16 cellular contexts compared by ENCODE assay signal in the genomic region with DNA sequence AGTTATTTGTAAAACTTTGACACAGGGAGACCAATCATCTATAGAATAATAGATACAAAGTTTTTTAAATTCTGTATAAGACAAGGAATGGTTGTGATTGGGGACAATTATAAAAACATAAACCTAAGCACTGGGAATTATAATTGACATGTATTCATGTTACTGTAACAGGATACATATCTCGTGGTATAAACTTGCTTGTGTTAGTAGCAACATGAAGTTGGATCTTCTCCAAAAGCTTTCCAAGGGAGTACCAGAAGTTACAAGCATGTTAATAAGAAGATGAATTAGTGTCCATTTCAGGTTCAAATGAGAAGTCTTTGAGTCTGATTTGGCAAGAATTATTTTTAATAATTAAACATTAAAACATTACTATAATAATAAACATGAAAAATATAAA.
"Had no signal": no experiment of that assay in that cellular context is flagged by ENCODE, and none has a peak within 500 bp of the region (broad histone marks: within the 10 kb centered on the region; RNA-seq: fewer than 3 reads in every experiment).

No MANE protein-coding gene starts in this region.

- H3K9me3 ChIP-seq: lower lobe of right lung, spleen, upper lobe of right lung had no signal

- H3K27me3 ChIP-seq: cardiac muscle cell, spleen, upper lobe of right lung had no signal

- H3K4me3 ChIP-seq: cardiac muscle cell, lower lobe of right lung, spleen, upper lobe of right lung had no signal

- DNase-seq: activated CD4-positive, alpha-beta T cell treated with anti-CD3 and anti-CD28 coated beads for 36 hours; activated CD4-positive, alpha-beta T cell treated with anti-CD3 and anti-CD28 coated beads, Interleukin-2, amount 50 U/mL, for 48 hours; activated T-cell treated with anti-CD3 and anti-CD28 coated beads for 4 hours; amygdala; endodermal cell; hypothalamus; lower lobe of right lung; spleen; stimulated activated CD4-positive, alpha-beta T cell treated with anti-CD3 and anti-CD28 coated beads, Interleukin-4, amount 100 ng/mL, for 4 hours; upper lobe of right lung had no signal

- H3K4me1 ChIP-seq: lower lobe of right lung, upper lobe of right lung had no signal

- H3K27ac ChIP-seq: cardiac muscle cell, epithelial cell of prostate, lower lobe of right lung, spleen, upper lobe of right lung had no signal

- ATAC-seq: activated CD4-positive, alpha-beta T cell treated with anti-CD3 and anti-CD28 coated beads for 36 hours; lower lobe of right lung; natural killer cell treated with Interleukin-12 subunit alpha and Interleukin-12 subunit beta and Interleukin-15 and Interleukin-18, amount 100 ng/mL, for 72 hours; sciatic nerve; stimulated activated memory B cell treated with anti-CD40 and anti-IgM and Interleukin-4, amounts not matched to agents 10 μg/mL and 1 μg/mL and 100 μg/mL, for 72 hours; upper lobe of right lung; WTC11 had no signal

- H3K36me3 ChIP-seq: cardiac muscle cell had no signal
